Comparison of ENCODE assay signal across 19 cellular contexts in genomic region chr12:131785763-131786330, GRCh38. TPM values are rescaled to one million over a fixed set of nuclear protein-coding genes. Genes with fewer than 3 reads are reported as not detected.
DNase-seq lines count a peak whose midpoint lies in the region; ATAC-seq and TF ChIP-seq lines count a peak whose summit lies in the region.
"Had no signal": no experiment of that assay in that cellular context is flagged by ENCODE, and none has a peak within 500 bp of the region (broad histone marks: within the 10 kb centered on the region; RNA-seq: fewer than 3 reads in every experiment).

No MANE protein-coding gene starts in this region.

- H2BK120ac ChIP-seq in H9 (ENCODE audit: low read depth, low read length, poor library complexity, severe bottlenecking) (no peak overlapping the region), mesenchymal stem cell (ENCODE audit: low read depth, low read length) (no peak overlapping the region)

- no peak overlapping the region for H3K4me2 ChIP-seq in H9 (ENCODE audit: insufficient read depth, insufficient read length, low read length)
- H3K4me2 ChIP-seq in mesenchymal stem cell (ENCODE audit: low read length, poor library complexity, severe bottlenecking) = no peak overlapping the region

- H3T11ph ChIP-seq in H9 (ENCODE audit: low read length) = no peak overlapping the region

- H4K5ac ChIP-seq in H9 (ENCODE audit: insufficient read length, low read depth, low read length) = peak overlapping the region; percentile 6

- 0 out of 5 replicates have a peak, but pooled peaks cover 0 to 4% of the 10 kb centered on the region in 2 experiments for H3K9me3 Mint-ChIP-seq in H9

- H3K79me1 ChIP-seq in H9 (ENCODE audit: insufficient read depth, low read depth, low read length, poor library complexity, severe bottlenecking) = no peaks in the 10 kb centered on the region
- peaks cover 25% of the 10 kb centered on the region for H3K79me1 ChIP-seq in mesenchymal stem cell (replicated peaks; ENCODE audit: low read length, poor library complexity, severe bottlenecking)

- H2BK20ac ChIP-seq in H9 (ENCODE audit: low read depth, low read length, poor library complexity, severe bottlenecking) = no peak overlapping the region

- H3K27me3 ChIP-seq in A673 (replicated peaks; ENCODE audit: insufficient read depth, low read depth, low read length, poor library complexity) (no peaks in the 10 kb centered on the region), H9 (ENCODE audit: insufficient read depth, low read length) (no peaks in the 10 kb centered on the region), brain microvascular endothelial cell (replicated peaks) (no peaks in the 10 kb centered on the region), mesenchymal stem cell (ENCODE audit: control insufficient read depth in 1 of 2, insufficient read depth in 1 of 2, low read length in 2 of 2) (no peaks in the 10 kb centered on the region), MG63 (no peaks in the 10 kb centered on the region)

- H3K9me3 ChIP-seq in A673 (ENCODE audit: low read depth, low read length, poor library complexity, severe bottlenecking) = no peaks in the 10 kb centered on the region
- no peaks in the 10 kb centered on the region for H3K9me3 ChIP-seq in H9 (ENCODE audit: control insufficient read depth, low read depth, low read length)
- no peaks in the 10 kb centered on the region for H3K9me3 ChIP-seq in mesenchymal stem cell (ENCODE audit: control insufficient read depth, low read length)
- peaks cover 2% of the 10 kb centered on the region; the same call in 1 of the 2 replicates for H3K9me3 ChIP-seq in MG63
- H3K9me3 ChIP-seq: Caco-2 had no signal

- no peaks in the 10 kb centered on the region for H3K27me3 Mint-ChIP-seq in H9 (ENCODE audit: low read depth)

- TF ChIP-seq CTCF in A673 (conservative IDR thresholded peaks at IDR 0.05; ENCODE audit: low read depth, low read length) (no peak), H9 (conservative IDR thresholded peaks at IDR 0.05) (no peak), brain microvascular endothelial cell (IDR thresholded peaks at IDR 0.05; ENCODE audit: low read depth, low read length, missing control alignments) (no peak)

- H2AK5ac ChIP-seq in H9 (ENCODE audit: insufficient read length, low read length) (no peak overlapping the region), mesenchymal stem cell (ENCODE audit: low read length, severe bottlenecking) (no peak overlapping the region)

- H3K36me3 Mint-ChIP-seq in H9 (ENCODE audit: insufficient read depth in 1 of 3, low read depth in 3 of 3) = peaks cover 29 to 54% (median 38%) of the 10 kb centered on the region in 3 experiments

- CTCF ChIA-PET in A673 (lab: Charles Lee) = no interaction called here

- POLR2A ChIA-PET in A673 (lab: Charles Lee; ENCODE audit: low non-redundant PET) = no interaction called here

- H3K14ac ChIP-seq in H9 (ENCODE audit: insufficient read depth, low read length) (no peak overlapping the region), mesenchymal stem cell (ENCODE audit: low read length in 2 of 2) (no peak overlapping the region)

- no peak overlapping the region for H3K4ac ChIP-seq in H9 (ENCODE audit: low read depth, low read length)
- H3K4ac ChIP-seq in mesenchymal stem cell (ENCODE audit: low read depth in 1 of 2, low read length in 2 of 2) = no peak overlapping the region

- H2BK12ac ChIP-seq in H9 (ENCODE audit: insufficient read length, low read depth, low read length) = no peak overlapping the region
- no peak overlapping the region for H2BK12ac ChIP-seq in mesenchymal stem cell (ENCODE audit: low read length in 2 of 2)

- no peak overlapping the region for H3K4me3 ChIP-seq in A673 (ENCODE audit: low read depth, low read length, poor library complexity, severe bottlenecking)
- H3K4me3 ChIP-seq in brain microvascular endothelial cell (ENCODE audit: low read depth, low read length) = no peak overlapping the region
- H3K4me3 ChIP-seq in mesenchymal stem cell (ENCODE audit: insufficient read depth in 1 of 2, low read depth in 1 of 2, low read length in 2 of 2) = no peak overlapping the region
- no peak overlapping the region for H3K4me3 ChIP-seq in MG63
- H3K4me3 ChIP-seq: coronary artery had no signal

- no peak for ATAC-seq in HG03342 (IDR thresholded peaks at IDR 0.05; ENCODE audit: unreplicated experiment)

- H4K8ac ChIP-seq in H9 (replicated peaks; ENCODE audit: insufficient read length, low read depth, low read length) (no peak overlapping the region), mesenchymal stem cell (ENCODE audit: low read length) (peak overlapping the region; percentile 27)

- no peak overlapping the region for H3K56ac ChIP-seq in H9 (ENCODE audit: insufficient read length, low read depth, low read length)

- peaks cover 26% of the 10 kb centered on the region for H3K4me1 ChIP-seq in A673 (ENCODE audit: insufficient read depth, low read length, poor library complexity, severe bottlenecking)
- H3K4me1 ChIP-seq in H9 (ENCODE audit: insufficient read depth, low read length) = peaks cover 6% of the 10 kb centered on the region; the same call in 1 of the 2 replicates
- H3K4me1 ChIP-seq in mesenchymal stem cell (ENCODE audit: control insufficient read depth, insufficient read depth, low read depth, low read length) = peaks cover 6% of the 10 kb centered on the region
- H3K4me1 ChIP-seq: Caco-2 had no signal

- DNase-seq in A673 (ENCODE audit: low spot score) = peak; percentile 28
- DNase-seq in H9 = no peak
- DNase-seq in brain microvascular endothelial cell = no peak
- DNase-seq in mesenchymal stem cell = no peak
- DNase-seq in NCI-H1105 treated with DMSO at 0.1 percent for 48 hours (lab: John Stamatoyannopoulos, UW) = no peak
- DNase-seq in MG63 = no peak
- DNase-seq in erythroblast (lab: John Stamatoyannopoulos, UW) = no peak
- DNase-seq: activated T-cell treated with anti-CD3 and anti-CD28 coated beads, Interleukin-2, amount 50 U/mL, for 48 hours; amniotic stem cell; Caco-2; MM.1S; NCI-H2081 treated with DMSO at 0.1 percent for 48 hours; NCI-H524; OCI-M1; retina had no signal

- TF ChIP-seq POLR2A in erythroblast (IDR thresholded peaks at IDR 0.05; ENCODE audit: low read length) = no peak

- H2BK15ac ChIP-seq in H9 (ENCODE audit: low read depth, low read length) (no peak overlapping the region), mesenchymal stem cell (ENCODE audit: low read depth, poor library complexity, severe bottlenecking) (no peak overlapping the region)

- H4K91ac ChIP-seq in H9 (ENCODE audit: insufficient read length, low read depth, low read length) = no peak overlapping the region
- H4K91ac ChIP-seq in mesenchymal stem cell (ENCODE audit: low read length) = no peak overlapping the region

- H3K23me2 ChIP-seq in H9 (ENCODE audit: insufficient read length, low read depth, low read length, poor library complexity, severe bottlenecking) = no peaks in the 10 kb centered on the region

- peak overlapping the region in 1 of 2 experiments; percentile 30; a peak in 2 of 5 replicates for H3K4me3 Mint-ChIP-seq in H9
- H3K4me3 Mint-ChIP-seq: nephron had no signal

- peaks cover 23% of the 10 kb centered on the region for H3K36me3 ChIP-seq in A673 (ENCODE audit: insufficient read depth, low read length, poor library complexity, severe bottlenecking)
- H3K36me3 ChIP-seq in brain microvascular endothelial cell (replicated peaks) = peaks cover 11% of the 10 kb centered on the region
- H3K36me3 ChIP-seq in mesenchymal stem cell (ENCODE audit: control insufficient read depth in 1 of 2, insufficient read depth in 2 of 2, low read depth in 1 of 2, low read length in 2 of 2) = peaks cover 42 to 75% of the 10 kb centered on the region in 2 experiments
- H3K36me3 ChIP-seq in MG63 = peaks cover 74% of the 10 kb centered on the region

- no CpG with 5 or more reads among the region's 15 CpGs for WGBS in H9 (ENCODE audit: extremely low coverage, insufficient read length, low lambda C conversion rate)
- WGBS in mesenchymal stem cell = 96% methylated on average over 15 of the region's 15 CpGs

- no peaks in the 10 kb centered on the region for H3K79me2 ChIP-seq in H9 (ENCODE audit: insufficient read depth, low read length)

- peak overlapping the region; percentile 49 to 93 (median 86); a peak in 6 of 7 replicates for H3K27ac Mint-ChIP-seq in H9
- H3K27ac Mint-ChIP-seq: nephron had no signal

- H4K20me1 ChIP-seq in H9 (ENCODE audit: control insufficient read depth, insufficient read depth, insufficient read length) = no peaks in the 10 kb centered on the region

- peaks cover 27 to 28% of the 10 kb centered on the region in 2 experiments for H3K4me1 Mint-ChIP-seq in H9

- H3K27ac ChIP-seq in A673 (ENCODE audit: low read depth, low read length, poor library complexity, severe bottlenecking) (peak overlapping the region; percentile 70), H9 (ENCODE audit: insufficient read length, low read depth, low read length) (no peak overlapping the region), brain microvascular endothelial cell (peak overlapping the region; percentile 99), mesenchymal stem cell (ENCODE audit: low read length, poor library complexity, severe bottlenecking) (no peak overlapping the region)
- H3K27ac ChIP-seq: coronary artery, epithelial cell of prostate had no signal

- in situ Hi-C loops in brain microvascular endothelial cell (cut with HindIII; ENCODE audit: low pct_ligation_motif_present, low sequenced_read_pairs) = no loop called here

- no peak overlapping the region for H3K18ac ChIP-seq in H9 (ENCODE audit: insufficient read length, low read depth, low read length)
- H3K18ac ChIP-seq in mesenchymal stem cell (ENCODE audit: low read depth in 1 of 2, low read length in 2 of 2) = no peak overlapping the region

- no peak overlapping the region for H3K23ac ChIP-seq in H9 (ENCODE audit: insufficient read length, low read depth, low read length)
- H3K23ac ChIP-seq in mesenchymal stem cell (ENCODE audit: low read length in 2 of 2) = no peak overlapping the region

- H3K9ac ChIP-seq in H9 (ENCODE audit: extremely low read depth, insufficient read length, low read length) (no peak overlapping the region), mesenchymal stem cell (ENCODE audit: low read length) (peak overlapping the region; percentile 35)

- no peak overlapping the region for H2BK5ac ChIP-seq in H9 (ENCODE audit: insufficient read length, low read length)
- no peak overlapping the region for H2BK5ac ChIP-seq in mesenchymal stem cell (ENCODE audit: low read depth, low read length, poor library complexity, severe bottlenecking)

- no TSS peak for BruUV-seq in A673 (replicated peaks; lab: Mats Ljungman, UMichigan)

- H2AFZ ChIP-seq in H9 (ENCODE audit: low read length) (no peak overlapping the region), mesenchymal stem cell (ENCODE audit: low read depth, low read length) (no peak overlapping the region)

- intact Hi-C loops in A673 (cut with micrococcal nuclease; ENCODE audit: unreplicated experiment) = no loop called here

RNA-seq across cellular contexts. Expression of gene MMP17, which starts 42.3 kb away (rescaled TPM):
- total RNA-seq in A673 (2021) = 12.6 and 14.9 TPM in 2 replicates
- 14.8 and 16.0 TPM in 2 replicates for total RNA-seq in H9 (2021)
- 2.3 TPM for polyA plus RNA-seq in mesenchymal stem cell (2013, experiment 1 of 2)
- polyA plus RNA-seq in mesenchymal stem cell (2013, experiment 2 of 2) = 2.7 TPM
- total RNA-seq in MG63 (2014; rRNA removed; shearing (Covaris generic); ENCODE audit: low replicate concordance) = 10.4 and 10.8 TPM in 2 replicates

Comparison
In these comparisons a context has a peak if more than half of its experiments do, and no peak if none do; other contexts are left out.
1. H3K27ac ChIP-seq: peak in A673 (single experiment) and brain microvascular endothelial cell (single experiment); none in H9 (single experiment) and mesenchymal stem cell (single experiment).